In genomic region chr14:100476012-100476822, GRCh38 we compare ENCODE assay signal across 1 cellular context.
TF ChIP-seq lines count a peak whose summit lies in the region.

No MANE protein-coding gene starts in this region.

TF ChIP-seq in HEK293, 187 proteins besides CTCF, POLR2A, EP300 and RAD21 (continued from another document and continues in another):
- TF ChIP-seq ZNF664 (tag by site-specific recombination; IDR thresholded peaks at IDR 0.05) (peak; percentile 58; the same call in 1 of the 2 replicates), ZFHX2 (tag by site-specific recombination; conservative IDR thresholded peaks at IDR 0.05) (0 out of 2 replicates have a peak, but pooled peaks have one; percentile 6), ZNF37A (tag by site-specific recombination; IDR thresholded peaks at IDR 0.05) (no peak), ZNF488 (tag by site-specific recombination; IDR thresholded peaks at IDR 0.05) (0 out of 2 replicates have a peak, but pooled peaks have one; percentile 70), SP3 (tag by site-specific recombination; IDR thresholded peaks at IDR 0.05) (0 out of 2 replicates have a peak, but pooled peaks have one; percentile 13), ZSCAN23 (tag by site-specific recombination; IDR thresholded peaks at IDR 0.05) (peak; percentile 62), GLIS2 (tag by site-specific recombination; IDR thresholded peaks at IDR 0.05) (peak; percentile 71), SP7 (tag by site-specific recombination; IDR thresholded peaks at IDR 0.05) (peak; percentile 98), ZFP41 (tag by site-specific recombination; IDR thresholded peaks at IDR 0.05; ENCODE audit: borderline replicate concordance) (no peak), OSR2 (tag by site-specific recombination; IDR thresholded peaks at IDR 0.05) (peak; percentile 92), ZNF24 (tag by site-specific recombination; IDR thresholded peaks at IDR 0.05) (peak; percentile 96), ZNF335 (tag by site-specific recombination; conservative IDR thresholded peaks at IDR 0.05) (peak; percentile 83), ZNF660 (tag by site-specific recombination; IDR thresholded peaks at IDR 0.05) (peak; percentile 93), ZNF112 (tag by site-specific recombination; IDR thresholded peaks at IDR 0.05) (no peak), ZNF629 (tag by site-specific recombination; IDR thresholded peaks at IDR 0.05) (peak; percentile 95), MEIS1 (CRISPR knock-in tag; IDR thresholded peaks at IDR 0.05; ENCODE audit: borderline replicate concordance) (0 out of 2 replicates have a peak, but pooled peaks have one; percentile 31), ZBTB10 (tag by site-specific recombination; IDR thresholded peaks at IDR 0.05) (peak; percentile 32; the same call in 1 of the 2 replicates), ZNF639 (tag by site-specific recombination; IDR thresholded peaks at IDR 0.05) (peak; percentile 95), ZNF558 (tag by site-specific recombination; IDR thresholded peaks at IDR 0.05) (peak; percentile 90), ZNF138 (tag by site-specific recombination; IDR thresholded peaks at IDR 0.05; ENCODE audit: borderline replicate concordance) (no peak), ZSCAN30 (tag by site-specific recombination; IDR thresholded peaks at IDR 0.05) (peak; percentile 82; the same call in 1 of the 2 replicates), TSHZ1 (tag by site-specific recombination; IDR thresholded peaks at IDR 0.05; ENCODE audit: borderline replicate concordance) (peak; percentile 92), ZXDB (tag by site-specific recombination; IDR thresholded peaks at IDR 0.05) (peak; percentile 73; the same call in 1 of the 2 replicates), ZNF510 (tag by site-specific recombination; IDR thresholded peaks at IDR 0.05; ENCODE audit: insufficient replicate concordance) (no peak), ZNF544 (tag by site-specific recombination; IDR thresholded peaks at IDR 0.05) (no peak), ZBTB20 (tag by site-specific recombination; IDR thresholded peaks at IDR 0.05) (peak; percentile 73), ZNF670 (tag by site-specific recombination; IDR thresholded peaks at IDR 0.05; ENCODE audit: low read depth) (no peak), ZBTB1 (tag by site-specific recombination; IDR thresholded peaks at IDR 0.05) (peak; percentile 79), ZNF248 (tag by site-specific recombination; IDR thresholded peaks at IDR 0.05) (no peak), ZNF530 (tag by site-specific recombination; IDR thresholded peaks at IDR 0.05; ENCODE audit: low read depth) (no peak), ZNF596 (tag by site-specific recombination; IDR thresholded peaks at IDR 0.05) (peak; percentile 82), ZSCAN5A (tag by site-specific recombination; IDR thresholded peaks at IDR 0.05) (no peak), ZNF621 (tag by site-specific recombination; IDR thresholded peaks at IDR 0.05) (no peak), ZNF433 (tag by site-specific recombination; IDR thresholded peaks at IDR 0.05; ENCODE audit: low read depth) (no peak)
- TF ChIP-seq, protein P1, sequence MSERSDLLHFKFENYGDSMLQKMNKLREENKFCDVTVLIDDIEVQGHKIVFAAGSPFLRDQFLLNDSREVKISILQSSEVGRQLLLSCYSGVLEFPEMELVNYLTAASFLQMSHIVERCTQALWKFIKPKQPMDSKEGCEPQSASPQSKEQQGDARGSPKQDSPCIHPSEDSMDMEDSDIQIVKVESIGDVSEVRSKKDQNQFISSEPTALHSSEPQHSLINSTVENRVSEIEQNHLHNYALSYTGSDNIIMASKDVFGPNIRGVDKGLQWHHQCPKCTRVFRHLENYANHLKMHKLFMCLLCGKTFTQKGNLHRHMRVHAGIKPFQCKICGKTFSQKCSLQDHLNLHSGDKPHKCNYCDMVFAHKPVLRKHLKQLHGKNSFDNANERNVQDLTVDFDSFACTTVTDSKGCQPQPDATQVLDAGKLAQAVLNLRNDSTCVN (tag by site-specific recombination; optimal IDR thresholded peaks at IDR 0.05) = no peak
- TF ChIP-seq, protein P2, sequence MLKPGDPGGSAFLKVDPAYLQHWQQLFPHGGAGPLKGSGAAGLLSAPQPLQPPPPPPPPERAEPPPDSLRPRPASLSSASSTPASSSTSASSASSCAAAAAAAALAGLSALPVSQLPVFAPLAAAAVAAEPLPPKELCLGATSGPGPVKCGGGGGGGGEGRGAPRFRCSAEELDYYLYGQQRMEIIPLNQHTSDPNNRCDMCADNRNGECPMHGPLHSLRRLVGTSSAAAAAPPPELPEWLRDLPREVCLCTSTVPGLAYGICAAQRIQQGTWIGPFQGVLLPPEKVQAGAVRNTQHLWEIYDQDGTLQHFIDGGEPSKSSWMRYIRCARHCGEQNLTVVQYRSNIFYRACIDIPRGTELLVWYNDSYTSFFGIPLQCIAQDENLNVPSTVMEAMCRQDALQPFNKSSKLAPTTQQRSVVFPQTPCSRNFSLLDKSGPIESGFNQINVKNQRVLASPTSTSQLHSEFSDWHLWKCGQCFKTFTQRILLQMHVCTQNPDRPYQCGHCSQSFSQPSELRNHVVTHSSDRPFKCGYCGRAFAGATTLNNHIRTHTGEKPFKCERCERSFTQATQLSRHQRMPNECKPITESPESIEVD (tag by site-specific recombination; IDR thresholded peaks at IDR 0.05) = peak; percentile 80
- TF ChIP-seq, protein P3, sequence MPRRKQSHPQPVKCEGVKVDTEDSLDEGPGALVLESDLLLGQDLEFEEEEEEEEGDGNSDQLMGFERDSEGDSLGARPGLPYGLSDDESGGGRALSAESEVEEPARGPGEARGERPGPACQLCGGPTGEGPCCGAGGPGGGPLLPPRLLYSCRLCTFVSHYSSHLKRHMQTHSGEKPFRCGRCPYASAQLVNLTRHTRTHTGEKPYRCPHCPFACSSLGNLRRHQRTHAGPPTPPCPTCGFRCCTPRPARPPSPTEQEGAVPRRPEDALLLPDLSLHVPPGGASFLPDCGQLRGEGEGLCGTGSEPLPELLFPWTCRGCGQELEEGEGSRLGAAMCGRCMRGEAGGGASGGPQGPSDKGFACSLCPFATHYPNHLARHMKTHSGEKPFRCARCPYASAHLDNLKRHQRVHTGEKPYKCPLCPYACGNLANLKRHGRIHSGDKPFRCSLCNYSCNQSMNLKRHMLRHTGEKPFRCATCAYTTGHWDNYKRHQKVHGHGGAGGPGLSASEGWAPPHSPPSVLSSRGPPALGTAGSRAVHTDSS (tag by site-specific recombination; IDR thresholded peaks at IDR 0.05) = peak; percentile 80
- TF ChIP-seq, protein P4, sequence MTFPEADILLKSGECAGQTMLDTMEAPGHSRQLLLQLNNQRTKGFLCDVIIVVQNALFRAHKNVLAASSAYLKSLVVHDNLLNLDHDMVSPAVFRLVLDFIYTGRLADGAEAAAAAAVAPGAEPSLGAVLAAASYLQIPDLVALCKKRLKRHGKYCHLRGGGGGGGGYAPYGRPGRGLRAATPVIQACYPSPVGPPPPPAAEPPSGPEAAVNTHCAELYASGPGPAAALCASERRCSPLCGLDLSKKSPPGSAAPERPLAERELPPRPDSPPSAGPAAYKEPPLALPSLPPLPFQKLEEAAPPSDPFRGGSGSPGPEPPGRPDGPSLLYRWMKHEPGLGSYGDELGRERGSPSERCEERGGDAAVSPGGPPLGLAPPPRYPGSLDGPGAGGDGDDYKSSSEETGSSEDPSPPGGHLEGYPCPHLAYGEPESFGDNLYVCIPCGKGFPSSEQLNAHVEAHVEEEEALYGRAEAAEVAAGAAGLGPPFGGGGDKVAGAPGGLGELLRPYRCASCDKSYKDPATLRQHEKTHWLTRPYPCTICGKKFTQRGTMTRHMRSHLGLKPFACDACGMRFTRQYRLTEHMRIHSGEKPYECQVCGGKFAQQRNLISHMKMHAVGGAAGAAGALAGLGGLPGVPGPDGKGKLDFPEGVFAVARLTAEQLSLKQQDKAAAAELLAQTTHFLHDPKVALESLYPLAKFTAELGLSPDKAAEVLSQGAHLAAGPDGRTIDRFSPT (tag by site-specific recombination; IDR thresholded peaks at IDR 0.05) = peak; percentile 83
- TF ChIP-seq, protein P5, sequence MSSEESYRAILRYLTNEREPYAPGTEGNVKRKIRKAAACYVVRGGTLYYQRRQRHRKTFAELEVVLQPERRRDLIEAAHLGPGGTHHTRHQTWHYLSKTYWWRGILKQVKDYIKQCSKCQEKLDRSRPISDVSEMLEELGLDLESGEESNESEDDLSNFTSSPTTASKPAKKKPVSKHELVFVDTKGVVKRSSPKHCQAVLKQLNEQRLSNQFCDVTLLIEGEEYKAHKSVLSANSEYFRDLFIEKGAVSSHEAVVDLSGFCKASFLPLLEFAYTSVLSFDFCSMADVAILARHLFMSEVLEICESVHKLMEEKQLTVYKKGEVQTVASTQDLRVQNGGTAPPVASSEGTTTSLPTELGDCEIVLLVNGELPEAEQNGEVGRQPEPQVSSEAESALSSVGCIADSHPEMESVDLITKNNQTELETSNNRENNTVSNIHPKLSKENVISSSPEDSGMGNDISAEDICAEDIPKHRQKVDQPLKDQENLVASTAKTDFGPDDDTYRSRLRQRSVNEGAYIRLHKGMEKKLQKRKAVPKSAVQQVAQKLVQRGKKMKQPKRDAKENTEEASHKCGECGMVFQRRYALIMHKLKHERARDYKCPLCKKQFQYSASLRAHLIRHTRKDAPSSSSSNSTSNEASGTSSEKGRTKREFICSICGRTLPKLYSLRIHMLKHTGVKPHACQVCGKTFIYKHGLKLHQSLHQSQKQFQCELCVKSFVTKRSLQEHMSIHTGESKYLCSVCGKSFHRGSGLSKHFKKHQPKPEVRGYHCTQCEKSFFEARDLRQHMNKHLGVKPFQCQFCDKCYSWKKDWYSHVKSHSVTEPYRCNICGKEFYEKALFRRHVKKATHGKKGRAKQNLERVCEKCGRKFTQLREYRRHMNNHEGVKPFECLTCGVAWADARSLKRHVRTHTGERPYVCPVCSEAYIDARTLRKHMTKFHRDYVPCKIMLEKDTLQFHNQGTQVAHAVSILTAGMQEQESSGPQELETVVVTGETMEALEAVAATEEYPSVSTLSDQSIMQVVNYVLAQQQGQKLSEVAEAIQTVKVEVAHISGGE (tag by site-specific recombination; conservative IDR thresholded peaks at IDR 0.05; ENCODE audit: low read depth) = no peak
